ENCODE assay signal across 1 cellular context in the genomic region with DNA sequence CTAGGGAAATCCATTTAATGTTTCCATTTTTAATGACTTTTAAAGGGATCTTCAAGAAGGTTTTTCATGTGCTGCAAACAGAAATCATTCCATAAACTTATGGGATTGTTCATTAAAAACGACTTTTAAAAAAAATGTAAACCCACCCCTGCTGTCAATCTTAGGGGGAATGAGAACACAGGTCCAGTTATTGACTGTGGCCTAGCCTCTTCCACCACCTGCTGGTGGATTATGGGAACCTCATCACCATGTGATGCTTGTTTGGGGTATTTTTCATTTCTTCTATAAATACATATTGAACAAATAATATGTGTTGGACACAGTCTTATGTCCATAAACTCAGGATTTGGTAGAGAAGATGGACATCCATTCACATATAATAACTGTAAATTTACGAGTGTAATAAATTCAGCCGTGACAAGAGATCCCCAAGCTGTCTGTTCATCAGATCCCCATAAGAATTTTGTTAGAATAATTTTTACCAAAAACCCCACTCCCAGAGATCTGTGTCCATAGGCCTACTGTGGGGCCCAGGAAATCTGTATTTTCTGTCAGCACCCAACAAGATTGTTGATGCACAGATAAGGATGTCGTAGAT.
TF ChIP-seq lines count a peak whose summit lies in the region.

No MANE protein-coding gene starts in this region.

TF ChIP-seq in HepG2, 621 proteins besides CTCF, POLR2A, EP300 and RAD21 (continued from another document and continues in another):
- TF ChIP-seq, protein P1, sequence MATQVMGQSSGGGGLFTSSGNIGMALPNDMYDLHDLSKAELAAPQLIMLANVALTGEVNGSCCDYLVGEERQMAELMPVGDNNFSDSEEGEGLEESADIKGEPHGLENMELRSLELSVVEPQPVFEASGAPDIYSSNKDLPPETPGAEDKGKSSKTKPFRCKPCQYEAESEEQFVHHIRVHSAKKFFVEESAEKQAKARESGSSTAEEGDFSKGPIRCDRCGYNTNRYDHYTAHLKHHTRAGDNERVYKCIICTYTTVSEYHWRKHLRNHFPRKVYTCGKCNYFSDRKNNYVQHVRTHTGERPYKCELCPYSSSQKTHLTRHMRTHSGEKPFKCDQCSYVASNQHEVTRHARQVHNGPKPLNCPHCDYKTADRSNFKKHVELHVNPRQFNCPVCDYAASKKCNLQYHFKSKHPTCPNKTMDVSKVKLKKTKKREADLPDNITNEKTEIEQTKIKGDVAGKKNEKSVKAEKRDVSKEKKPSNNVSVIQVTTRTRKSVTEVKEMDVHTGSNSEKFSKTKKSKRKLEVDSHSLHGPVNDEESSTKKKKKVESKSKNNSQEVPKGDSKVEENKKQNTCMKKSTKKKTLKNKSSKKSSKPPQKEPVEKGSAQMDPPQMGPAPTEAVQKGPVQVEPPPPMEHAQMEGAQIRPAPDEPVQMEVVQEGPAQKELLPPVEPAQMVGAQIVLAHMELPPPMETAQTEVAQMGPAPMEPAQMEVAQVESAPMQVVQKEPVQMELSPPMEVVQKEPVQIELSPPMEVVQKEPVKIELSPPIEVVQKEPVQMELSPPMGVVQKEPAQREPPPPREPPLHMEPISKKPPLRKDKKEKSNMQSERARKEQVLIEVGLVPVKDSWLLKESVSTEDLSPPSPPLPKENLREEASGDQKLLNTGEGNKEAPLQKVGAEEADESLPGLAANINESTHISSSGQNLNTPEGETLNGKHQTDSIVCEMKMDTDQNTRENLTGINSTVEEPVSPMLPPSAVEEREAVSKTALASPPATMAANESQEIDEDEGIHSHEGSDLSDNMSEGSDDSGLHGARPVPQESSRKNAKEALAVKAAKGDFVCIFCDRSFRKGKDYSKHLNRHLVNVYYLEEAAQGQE (IDR thresholded peaks at IDR 0.05; ENCODE audit: borderline replicate concordance in 1 of 2, low read depth in 1 of 2, low read length in 2 of 2), result no peak
- TF ChIP-seq GATAD2A (CRISPR knock-in tag; IDR thresholded peaks at IDR 0.05) (0 out of 2 replicates have a peak, but pooled peaks have one; percentile 36), SMC3 (IDR thresholded peaks at IDR 0.05; ENCODE audit: low read length) (peak; percentile 99), ZNF124 (CRISPR knock-in tag; IDR thresholded peaks at IDR 0.05) (0 out of 2 replicates have a peak, but pooled peaks have one; percentile 54), STAG1 (CRISPR knock-in tag; IDR thresholded peaks at IDR 0.05) (peak; percentile 97), XBP1 (CRISPR knock-in tag; IDR thresholded peaks at IDR 0.05) (no peak), NCOA2 (CRISPR knock-in tag; IDR thresholded peaks at IDR 0.05) (0 out of 2 replicates have a peak, but pooled peaks have one; percentile 15), ADNP (CRISPR knock-in tag; IDR thresholded peaks at IDR 0.05) (no peak), RXRB (CRISPR knock-in tag; IDR thresholded peaks at IDR 0.05; ENCODE audit: borderline replicate concordance) (0 out of 2 replicates have a peak, but pooled peaks have one; percentile 9), MAZ (IDR thresholded peaks at IDR 0.05; ENCODE audit: borderline replicate concordance, low read depth, low read length) (peak; percentile 34; the same call in 1 of the 2 replicates), MAZ (CRISPR knock-in tag; IDR thresholded peaks at IDR 0.05; ENCODE audit: low read depth) (no peak), GATAD1 (CRISPR knock-in tag; IDR thresholded peaks at IDR 0.05) (0 out of 2 replicates have a peak, but pooled peaks have one; percentile 19)
- TF ChIP-seq, protein P2, sequence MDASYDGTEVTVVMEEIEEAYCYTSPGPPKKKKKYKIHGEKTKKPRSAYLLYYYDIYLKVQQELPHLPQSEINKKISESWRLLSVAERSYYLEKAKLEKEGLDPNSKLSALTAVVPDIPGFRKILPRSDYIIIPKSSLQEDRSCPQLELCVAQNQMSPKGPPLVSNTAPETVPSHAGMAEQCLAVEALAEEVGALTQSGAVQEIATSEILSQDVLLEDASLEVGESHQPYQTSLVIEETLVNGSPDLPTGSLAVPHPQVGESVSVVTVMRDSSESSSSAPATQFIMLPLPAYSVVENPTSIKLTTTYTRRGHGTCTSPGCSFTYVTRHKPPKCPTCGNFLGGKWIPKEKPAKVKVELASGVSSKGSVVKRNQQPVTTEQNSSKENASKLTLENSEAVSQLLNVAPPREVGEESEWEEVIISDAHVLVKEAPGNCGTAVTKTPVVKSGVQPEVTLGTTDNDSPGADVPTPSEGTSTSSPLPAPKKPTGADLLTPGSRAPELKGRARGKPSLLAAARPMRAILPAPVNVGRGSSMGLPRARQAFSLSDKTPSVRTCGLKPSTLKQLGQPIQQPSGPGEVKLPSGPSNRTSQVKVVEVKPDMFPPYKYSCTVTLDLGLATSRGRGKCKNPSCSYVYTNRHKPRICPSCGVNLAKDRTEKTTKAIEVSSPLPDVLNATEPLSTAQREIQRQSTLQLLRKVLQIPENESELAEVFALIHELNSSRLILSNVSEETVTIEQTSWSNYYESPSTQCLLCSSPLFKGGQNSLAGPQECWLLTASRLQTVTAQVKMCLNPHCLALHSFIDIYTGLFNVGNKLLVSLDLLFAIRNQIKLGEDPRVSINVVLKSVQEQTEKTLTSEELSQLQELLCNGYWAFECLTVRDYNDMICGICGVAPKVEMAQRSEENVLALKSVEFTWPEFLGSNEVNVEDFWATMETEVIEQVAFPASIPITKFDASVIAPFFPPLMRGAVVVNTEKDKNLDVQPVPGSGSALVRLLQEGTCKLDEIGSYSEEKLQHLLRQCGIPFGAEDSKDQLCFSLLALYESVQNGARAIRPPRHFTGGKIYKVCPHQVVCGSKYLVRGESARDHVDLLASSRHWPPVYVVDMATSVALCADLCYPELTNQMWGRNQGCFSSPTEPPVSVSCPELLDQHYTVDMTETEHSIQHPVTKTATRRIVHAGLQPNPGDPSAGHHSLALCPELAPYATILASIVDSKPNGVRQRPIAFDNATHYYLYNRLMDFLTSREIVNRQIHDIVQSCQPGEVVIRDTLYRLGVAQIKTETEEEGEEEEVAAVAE (CRISPR knock-in tag; IDR thresholded peaks at IDR 0.05; ENCODE audit: borderline replicate concordance), result peak; percentile 55; the same call in 1 of the 2 replicates
- TF ChIP-seq, protein P3, sequence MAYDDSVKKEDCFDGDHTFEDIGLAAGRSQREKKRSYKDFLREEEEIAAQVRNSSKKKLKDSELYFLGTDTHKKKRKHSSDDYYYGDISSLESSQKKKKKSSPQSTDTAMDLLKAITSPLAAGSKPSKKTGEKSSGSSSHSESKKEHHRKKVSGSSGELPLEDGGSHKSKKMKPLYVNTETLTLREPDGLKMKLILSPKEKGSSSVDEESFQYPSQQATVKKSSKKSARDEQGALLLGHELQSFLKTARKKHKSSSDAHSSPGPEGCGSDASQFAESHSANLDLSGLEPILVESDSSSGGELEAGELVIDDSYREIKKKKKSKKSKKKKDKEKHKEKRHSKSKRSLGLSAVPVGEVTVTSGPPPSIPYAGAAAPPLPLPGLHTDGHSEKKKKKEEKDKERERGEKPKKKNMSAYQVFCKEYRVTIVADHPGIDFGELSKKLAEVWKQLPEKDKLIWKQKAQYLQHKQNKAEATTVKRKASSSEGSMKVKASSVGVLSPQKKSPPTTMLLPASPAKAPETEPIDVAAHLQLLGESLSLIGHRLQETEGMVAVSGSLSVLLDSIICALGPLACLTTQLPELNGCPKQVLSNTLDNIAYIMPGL (CRISPR knock-in tag; IDR thresholded peaks at IDR 0.05; ENCODE audit: borderline replicate concordance in 1 of 2, low read depth in 1 of 2), result 0 out of 4 replicates have a peak, but pooled peaks of 1 of the 2 experiments have one; percentile 37
- TF ChIP-seq, protein P4, sequence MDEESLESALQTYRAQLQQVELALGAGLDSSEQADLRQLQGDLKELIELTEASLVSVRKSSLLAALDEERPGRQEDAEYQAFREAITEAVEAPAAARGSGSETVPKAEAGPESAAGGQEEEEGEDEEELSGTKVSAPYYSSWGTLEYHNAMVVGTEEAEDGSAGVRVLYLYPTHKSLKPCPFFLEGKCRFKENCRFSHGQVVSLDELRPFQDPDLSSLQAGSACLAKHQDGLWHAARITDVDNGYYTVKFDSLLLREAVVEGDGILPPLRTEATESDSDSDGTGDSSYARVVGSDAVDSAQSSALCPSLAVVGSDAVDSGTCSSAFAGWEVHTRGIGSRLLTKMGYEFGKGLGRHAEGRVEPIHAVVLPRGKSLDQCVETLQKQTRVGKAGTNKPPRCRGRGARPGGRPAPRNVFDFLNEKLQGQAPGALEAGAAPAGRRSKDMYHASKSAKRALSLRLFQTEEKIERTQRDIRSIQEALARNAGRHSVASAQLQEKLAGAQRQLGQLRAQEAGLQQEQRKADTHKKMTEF (CRISPR knock-in tag; IDR thresholded peaks at IDR 0.05), result 0 out of 2 replicates have a peak, but pooled peaks have one; percentile 43
- TF ChIP-seq, protein P5, sequence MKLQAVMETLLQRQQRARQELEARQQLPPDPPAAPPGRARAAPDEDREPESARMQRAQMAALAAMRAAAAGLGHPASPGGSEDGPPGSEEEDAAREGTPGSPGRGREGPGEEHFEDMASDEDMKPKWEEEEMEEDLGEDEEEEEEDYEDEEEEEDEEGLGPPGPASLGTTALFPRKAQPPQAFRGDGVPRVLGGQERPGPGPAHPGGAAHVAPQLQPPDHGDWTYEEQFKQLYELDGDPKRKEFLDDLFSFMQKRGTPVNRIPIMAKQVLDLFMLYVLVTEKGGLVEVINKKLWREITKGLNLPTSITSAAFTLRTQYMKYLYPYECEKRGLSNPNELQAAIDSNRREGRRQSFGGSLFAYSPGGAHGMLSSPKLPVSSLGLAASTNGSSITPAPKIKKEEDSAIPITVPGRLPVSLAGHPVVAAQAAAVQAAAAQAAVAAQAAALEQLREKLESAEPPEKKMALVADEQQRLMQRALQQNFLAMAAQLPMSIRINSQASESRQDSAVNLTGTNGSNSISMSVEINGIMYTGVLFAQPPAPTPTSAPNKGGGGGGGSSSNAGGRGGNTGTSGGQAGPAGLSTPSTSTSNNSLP (IDR thresholded peaks at IDR 0.05; ENCODE audit: low read depth, low read length), result 0 out of 2 replicates have a peak, but pooled peaks have one; percentile 47
- TF ChIP-seq, protein P6, sequence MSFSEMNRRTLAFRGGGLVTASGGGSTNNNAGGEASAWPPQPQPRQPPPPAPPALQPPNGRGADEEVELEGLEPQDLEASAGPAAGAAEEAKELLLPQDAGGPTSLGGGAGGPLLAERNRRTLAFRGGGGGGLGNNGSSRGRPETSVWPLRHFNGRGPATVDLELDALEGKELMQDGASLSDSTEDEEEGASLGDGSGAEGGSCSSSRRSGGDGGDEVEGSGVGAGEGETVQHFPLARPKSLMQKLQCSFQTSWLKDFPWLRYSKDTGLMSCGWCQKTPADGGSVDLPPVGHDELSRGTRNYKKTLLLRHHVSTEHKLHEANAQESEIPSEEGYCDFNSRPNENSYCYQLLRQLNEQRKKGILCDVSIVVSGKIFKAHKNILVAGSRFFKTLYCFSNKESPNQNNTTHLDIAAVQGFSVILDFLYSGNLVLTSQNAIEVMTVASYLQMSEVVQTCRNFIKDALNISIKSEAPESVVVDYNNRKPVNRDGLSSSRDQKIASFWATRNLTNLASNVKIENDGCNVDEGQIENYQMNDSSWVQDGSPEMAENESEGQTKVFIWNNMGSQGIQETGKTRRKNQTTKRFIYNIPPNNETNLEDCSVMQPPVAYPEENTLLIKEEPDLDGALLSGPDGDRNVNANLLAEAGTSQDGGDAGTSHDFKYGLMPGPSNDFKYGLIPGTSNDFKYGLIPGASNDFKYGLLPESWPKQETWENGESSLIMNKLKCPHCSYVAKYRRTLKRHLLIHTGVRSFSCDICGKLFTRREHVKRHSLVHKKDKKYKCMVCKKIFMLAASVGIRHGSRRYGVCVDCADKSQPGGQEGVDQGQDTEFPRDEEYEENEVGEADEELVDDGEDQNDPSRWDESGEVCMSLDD (CRISPR knock-in tag; IDR thresholded peaks at IDR 0.05; ENCODE audit: borderline replicate concordance), result no peak
- TF ChIP-seq, protein P7, sequence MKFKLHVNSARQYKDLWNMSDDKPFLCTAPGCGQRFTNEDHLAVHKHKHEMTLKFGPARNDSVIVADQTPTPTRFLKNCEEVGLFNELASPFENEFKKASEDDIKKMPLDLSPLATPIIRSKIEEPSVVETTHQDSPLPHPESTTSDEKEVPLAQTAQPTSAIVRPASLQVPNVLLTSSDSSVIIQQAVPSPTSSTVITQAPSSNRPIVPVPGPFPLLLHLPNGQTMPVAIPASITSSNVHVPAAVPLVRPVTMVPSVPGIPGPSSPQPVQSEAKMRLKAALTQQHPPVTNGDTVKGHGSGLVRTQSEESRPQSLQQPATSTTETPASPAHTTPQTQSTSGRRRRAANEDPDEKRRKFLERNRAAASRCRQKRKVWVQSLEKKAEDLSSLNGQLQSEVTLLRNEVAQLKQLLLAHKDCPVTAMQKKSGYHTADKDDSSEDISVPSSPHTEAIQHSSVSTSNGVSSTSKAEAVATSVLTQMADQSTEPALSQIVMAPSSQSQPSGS (CRISPR knock-in tag; IDR thresholded peaks at IDR 0.05), result peak; percentile 46; the same call in 1 of the 2 replicates
